In genomic region chr2:241788572-241788971, GRCh38 we compare ENCODE assay signal across 13 cellular contexts. TPM values are rescaled to one million over a fixed set of nuclear protein-coding genes. Genes with fewer than 3 reads are reported as not detected.
DNase-seq lines count a peak whose midpoint lies in the region; ATAC-seq, FAIRE-seq and TF ChIP-seq lines count a peak whose summit lies in the region.
"Had no signal": no experiment of that assay in that cellular context is flagged by ENCODE, and none has a peak within 500 bp of the region (broad histone marks: within the 10 kb centered on the region; RNA-seq: fewer than 3 reads in every experiment).

No MANE protein-coding gene starts in this region.

- H3K4me1 ChIP-seq in left lung (no peaks in the 10 kb centered on the region), prostate gland (replicated peaks) (no peaks in the 10 kb centered on the region)

- TF ChIP-seq POLR2A in prostate gland (IDR thresholded peaks at IDR 0.05) = no peak

- no peaks in the 10 kb centered on the region for H3K27me3 Mint-ChIP-seq in T-cell
- H3K27me3 Mint-ChIP-seq in stimulated activated memory B cell treated with anti-CD40 and anti-IgM and Interleukin-4, amounts not matched to agents 10 μg/mL and 1 μg/mL and 100 μg/mL, for 72 hours = no peaks in the 10 kb centered on the region

- H3K27me3 ChIP-seq in bronchial epithelial cell (ENCODE audit: control insufficient read depth, insufficient read depth, low read length) (no peaks in the 10 kb centered on the region), left lung (no peaks in the 10 kb centered on the region), prostate gland (replicated peaks; ENCODE audit: insufficient read depth) (no peaks in the 10 kb centered on the region)

- TF ChIP-seq CTCF in bronchial epithelial cell (IDR thresholded peaks at IDR 0.05; ENCODE audit: insufficient read depth, low read length, severe bottlenecking) = no peak
- TF ChIP-seq CTCF in left lung (IDR thresholded peaks at IDR 0.05) = no peak
- TF ChIP-seq CTCF in prostate gland (IDR thresholded peaks at IDR 0.05) = no peak

- H3K27ac ChIP-seq in left lung (no peak overlapping the region), prostate gland (no peak overlapping the region)

- POLR2A ChIA-PET in T-cell (lab: Charles Lee) = no interaction called here

- H3K4me3 Mint-ChIP-seq in T-cell = no peak overlapping the region
- peak overlapping the region; percentile 5 for H3K4me3 Mint-ChIP-seq in stimulated activated memory B cell treated with anti-CD40 and anti-IgM and Interleukin-4, amounts not matched to agents 10 μg/mL and 1 μg/mL and 100 μg/mL, for 72 hours
- H3K4me3 Mint-ChIP-seq: H9 had no signal

- peaks cover 0 to 6% (median 0%) of the 10 kb centered on the region in 3 donors for H3K9me3 Mint-ChIP-seq in T-cell
- peaks cover 8% of the 10 kb centered on the region for H3K9me3 Mint-ChIP-seq in stimulated activated memory B cell treated with anti-CD40 and anti-IgM and Interleukin-4, amounts not matched to agents 10 μg/mL and 1 μg/mL and 100 μg/mL, for 72 hours

- H3K4me1 Mint-ChIP-seq in T-cell = peaks cover 0 to 13% (median 10%) of the 10 kb centered on the region in 3 donors
- peaks cover 21% of the 10 kb centered on the region for H3K4me1 Mint-ChIP-seq in stimulated activated memory B cell treated with anti-CD40 and anti-IgM and Interleukin-4, amounts not matched to agents 10 μg/mL and 1 μg/mL and 100 μg/mL, for 72 hours

- CTCF ChIA-PET in T-cell (lab: Charles Lee) = no interaction called here

- H3K36me3 ChIP-seq in bronchial epithelial cell (ENCODE audit: control insufficient read depth, insufficient read depth, low read length) = no peaks in the 10 kb centered on the region
- H3K36me3 ChIP-seq in left lung = no peaks in the 10 kb centered on the region
- no peaks in the 10 kb centered on the region for H3K36me3 ChIP-seq in prostate gland

- H3K27ac Mint-ChIP-seq in T-cell = peak overlapping the region; percentile 10 to 22
- peak overlapping the region; percentile 91 for H3K27ac Mint-ChIP-seq in stimulated activated memory B cell treated with anti-CD40 and anti-IgM and Interleukin-4, amounts not matched to agents 10 μg/mL and 1 μg/mL and 100 μg/mL, for 72 hours
- H3K27ac Mint-ChIP-seq: H9 had no signal

- FAIRE-seq in bronchial epithelial cell (lab: Jason Lieb, UNC) = no peak

- H3K36me3 Mint-ChIP-seq in T-cell = no peaks in the 10 kb centered on the region
- H3K36me3 Mint-ChIP-seq in stimulated activated memory B cell treated with anti-CD40 and anti-IgM and Interleukin-4, amounts not matched to agents 10 μg/mL and 1 μg/mL and 100 μg/mL, for 72 hours = peaks cover 7% of the 10 kb centered on the region

- DNase-seq in activated effector memory CD4-positive, alpha-beta T cell treated with anti-CD3 and anti-CD28 coated beads, Interleukin-2, amount 50 U/mL, for 16 hours = peak; percentile 71
- DNase-seq in activated effector memory CD4-positive, alpha-beta T cell treated with Interleukin-2 at 50 U/mL for 16 hours = no peak
- peak in 1 of 34 experiments; percentile 12 for DNase-seq in T-cell
- DNase-seq in bronchial epithelial cell (ENCODE audit: low read depth) = peak; percentile 14
- no peak for DNase-seq in left lung
- no peak for DNase-seq in prostate gland (ENCODE audit: low spot score)
- DNase-seq: ACHN, H9, midbrain, NCI-H510A had no signal

- H3K9me3 ChIP-seq in left lung (no peaks in the 10 kb centered on the region), prostate gland (no peaks in the 10 kb centered on the region)

- 63% methylated on average over 3 of the region's 3 CpGs for WGBS in prostate gland

- H3K4me3 ChIP-seq in bronchial epithelial cell (ENCODE audit: low read depth, low read length) (no peak overlapping the region), left lung (no peak overlapping the region), prostate gland (no peak overlapping the region)

- intact Hi-C loops in left lung (cut with DNase I) = no loop called here
- intact Hi-C loops in prostate gland (cut with DNase I) = no loop called here

- ATAC-seq in T-cell (replicated peaks in 1 of 4) (peak in 1 of 4 experiments; percentile 26), left lung (no peak), HG03565 (IDR thresholded peaks at IDR 0.05; ENCODE audit: unreplicated experiment) (no peak)
- peak; percentile 93 for ATAC-seq in stimulated activated memory B cell treated with anti-CD40 and anti-IgM and Interleukin-4, amounts not matched to agents 10 μg/mL and 1 μg/mL and 100 μg/mL, for 72 hours

RNA-seq across cellular contexts. Expression of gene GAL3ST2, which starts 11.9 kb away (rescaled TPM):
- total RNA-seq in T-cell (1 to 10 TPM in 1 of 5 donors, under 1 TPM in 1, not detected in 3; 0.80 to 1.4 TPM), bronchial epithelial cell (not detected in 2 replicates), left lung (not detected), prostate gland (1 to 10 TPM in 1 of 2 donors, not detected in 1; 2.4 TPM)
- total RNA-seq: HT-29 had no signal

RNA-seq across cellular contexts. Expression of gene NEU4, which starts 20.4 kb away (rescaled TPM):
- total RNA-seq in T-cell (1 to 10 TPM in 2 of 5 donors, under 1 TPM in 1, not detected in 2; 0.26 to 1.6 (median 1.4) TPM), bronchial epithelial cell (not detected in 2 replicates), left lung (under 1 TPM in 1 of 2 donors, not detected in 1; 0.24 TPM), prostate gland (under 1 TPM in 1 of 2 donors, not detected in 1; 0.62 TPM)

RNA-seq across cellular contexts. Expression of gene D2HGDH, which starts 54.1 kb away (rescaled TPM):
- total RNA-seq in T-cell (10 to 100 TPM; 48.6 to 58.3 (median 54.0) TPM), bronchial epithelial cell (10.3 and 12.7 TPM in 2 replicates), left lung (10 to 100 TPM; 33.4 to 38.4 TPM), prostate gland (10 to 100 TPM; 38.7 to 55.3 TPM)

Comparison
In these comparisons a context has a peak if more than half of its experiments do, and no peak if none do; other contexts are left out.
1. DNase-seq: peak in activated effector memory CD4-positive, alpha-beta T cell treated with anti-CD3 and anti-CD28 coated beads, Interleukin-2, amount 50 U/mL, for 16 hours (single experiment) and bronchial epithelial cell (single experiment); none in activated effector memory CD4-positive, alpha-beta T cell treated with Interleukin-2 at 50 U/mL for 16 hours (single experiment), left lung (0 of 2) and prostate gland (single experiment).